ENCODE assay signal across 25 cellular contexts in the genomic region with DNA sequence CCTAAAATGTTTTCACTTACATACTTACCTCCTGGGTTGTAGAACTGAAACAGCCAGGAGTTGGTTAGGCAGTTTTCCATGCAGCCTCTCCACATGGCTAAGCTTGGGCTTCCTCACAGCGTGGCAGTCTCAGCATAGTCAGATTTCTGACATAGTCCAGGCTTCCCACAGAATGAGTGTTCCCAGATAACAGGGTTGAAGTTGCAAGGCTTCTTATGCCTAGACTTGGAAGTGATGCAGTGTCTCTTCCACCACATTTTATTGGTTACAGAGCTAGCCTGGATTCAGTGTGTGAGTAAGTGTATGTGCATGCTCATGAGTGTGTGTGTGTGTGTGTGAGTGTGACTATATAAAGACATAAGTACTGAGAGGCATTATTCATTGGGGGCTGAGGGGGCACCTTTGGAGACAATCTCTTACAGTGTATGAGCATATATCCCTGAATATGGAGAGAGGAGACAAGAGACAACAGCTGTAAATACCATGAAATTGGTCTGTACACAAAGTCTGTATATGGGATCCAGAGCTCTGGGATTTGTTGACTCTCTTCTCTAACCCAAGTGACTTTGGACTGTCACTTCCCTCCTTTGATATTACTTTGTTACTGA.
"Had no signal": no experiment of that assay in that cellular context is flagged by ENCODE, and none has a peak within 500 bp of the region (broad histone marks: within the 10 kb centered on the region; RNA-seq: fewer than 3 reads in every experiment).

No MANE protein-coding gene starts in this region.

- H3K36me3 Mint-ChIP-seq: immature natural killer cell; natural killer cell; stimulated activated effector memory CD8-positive, alpha-beta T cell treated with anti-CD3 and anti-CD28 coated beads, Interleukin-12 subunit alpha, Interleukin-12 subunit beta, amount 100 ng/mL, for 72 hours; type B pancreatic cell had no signal

- H3K4me1 Mint-ChIP-seq: endodermal cell; immature natural killer cell; natural killer cell; neural crest cell; stimulated activated effector memory CD8-positive, alpha-beta T cell treated with anti-CD3 and anti-CD28 coated beads, Interleukin-12 subunit alpha, Interleukin-12 subunit beta, amount 100 ng/mL, for 72 hours had no signal

- FAIRE-seq: colon, frontal cortex, keratinocyte, pancreas had no signal

- H3K4me1 ChIP-seq: lower lobe of right lung, pancreas, stomach, thyroid gland had no signal

- H3K27ac ChIP-seq: epithelial cell of prostate, lower lobe of right lung, neutrophil, pancreas, stomach, thyroid gland had no signal

- H3K4me3 Mint-ChIP-seq: dendritic cell treated with granulocyte-macrophage colony-stimulating factor and Interleukin-4, amounts not matched to agents 40 ng/mL and 50 ng/mL, for 4 days; endodermal cell; immature natural killer cell; natural killer cell; neural crest cell; stimulated activated effector memory CD8-positive, alpha-beta T cell treated with anti-CD3 and anti-CD28 coated beads, Interleukin-12 subunit alpha, Interleukin-12 subunit beta, amount 100 ng/mL, for 72 hours; type B pancreatic cell had no signal

- H3K27ac Mint-ChIP-seq: dendritic cell treated with granulocyte-macrophage colony-stimulating factor and Interleukin-4, amounts not matched to agents 40 ng/mL and 50 ng/mL, for 4 days; endodermal cell; immature natural killer cell; natural killer cell; progenitor cell of endocrine pancreas; stimulated activated effector memory CD8-positive, alpha-beta T cell treated with anti-CD3 and anti-CD28 coated beads, Interleukin-12 subunit alpha, Interleukin-12 subunit beta, amount 100 ng/mL, for 72 hours; type B pancreatic cell had no signal

- DNase-seq: effector CD8-positive, alpha-beta T cell; endodermal cell; hypothalamus; immature natural killer cell; left ventricle myocardium superior; lower lobe of right lung; natural killer cell; pancreas; stimulated activated CD4-positive, alpha-beta T cell treated with anti-CD3 and anti-CD28 coated beads, Interleukin-2, amount 100 ng/mL, for 24 hours; stimulated activated CD4-positive, alpha-beta T cell treated with anti-CD3 and anti-CD28 coated beads, Interleukin-4, amount 100 ng/mL, for 24 hours; stimulated activated naive CD4-positive, alpha-beta T cell treated with Interleukin-2 at 50 U/mL for 16 hours; stomach; thyroid gland had no signal

- H3K9me3 ChIP-seq: lower lobe of right lung, neutrophil, pancreas, thyroid gland had no signal

- H3K4me3 ChIP-seq: lower lobe of right lung, pancreas, stomach, thyroid gland had no signal

- ATAC-seq: esophagus mucosa; left ventricle myocardium superior; lower lobe of right lung; natural killer cell; pancreas; sciatic nerve; stimulated activated effector memory CD8-positive, alpha-beta T cell treated with anti-CD3 and anti-CD28 coated beads, Interleukin-12 subunit alpha, Interleukin-12 subunit beta, amount 100 ng/mL, for 72 hours had no signal

- H3K9me3 Mint-ChIP-seq: dendritic cell treated with granulocyte-macrophage colony-stimulating factor and Interleukin-4, amounts not matched to agents 40 ng/mL and 50 ng/mL, for 4 days; endodermal cell; immature natural killer cell; natural killer cell; stimulated activated effector memory CD8-positive, alpha-beta T cell treated with anti-CD3 and anti-CD28 coated beads, Interleukin-12 subunit alpha, Interleukin-12 subunit beta, amount 100 ng/mL, for 72 hours; type B pancreatic cell had no signal

- H3K27me3 ChIP-seq: neutrophil, pancreas, stomach, thyroid gland had no signal

- H3K36me3 ChIP-seq: lower lobe of right lung, neutrophil, pancreas, stomach, thyroid gland had no signal
